25 cellular contexts compared by ENCODE assay signal in the genomic region with DNA sequence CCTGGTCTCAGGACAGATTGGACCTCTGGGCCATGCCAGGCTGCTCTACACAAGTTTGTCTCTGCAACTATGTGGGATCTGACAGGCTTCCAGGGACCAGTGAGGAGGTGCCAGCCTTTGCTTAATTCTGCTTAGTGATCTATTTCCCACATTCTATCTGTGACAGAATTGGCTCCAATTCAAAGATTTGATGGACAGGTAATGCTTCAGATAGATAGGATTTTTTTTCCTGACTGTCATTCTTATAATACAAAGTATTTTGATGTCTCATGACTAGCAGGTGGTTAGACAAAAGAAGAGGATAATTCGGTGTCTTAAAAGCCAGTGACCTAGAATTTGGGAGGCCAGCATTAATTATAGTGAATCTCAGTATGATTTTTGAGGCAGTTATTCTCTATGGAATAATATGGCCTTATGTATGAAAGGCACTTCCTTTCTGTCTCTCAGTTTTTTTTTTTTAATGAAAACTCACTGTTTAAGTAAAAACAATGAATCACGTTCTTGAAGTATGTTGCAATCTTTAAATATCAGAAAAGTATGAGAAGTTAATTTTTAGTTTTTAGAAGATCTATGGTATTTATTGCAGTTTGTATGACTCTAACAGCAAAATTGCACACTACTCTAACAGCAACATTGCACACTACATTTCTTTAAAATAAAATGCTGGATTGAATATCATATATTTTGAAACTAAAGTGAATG. TPM values are rescaled to one million over a fixed set of nuclear protein-coding genes. Genes with fewer than 3 reads are reported as not detected.
DNase-seq lines count a peak whose midpoint lies in the region; ATAC-seq and TF ChIP-seq lines count a peak whose summit lies in the region.
"Had no signal": no experiment of that assay in that cellular context is flagged by ENCODE, and none has a peak within 500 bp of the region (broad histone marks: within the 10 kb centered on the region; RNA-seq: fewer than 3 reads in every experiment).

No MANE protein-coding gene starts in this region.

- peak overlapping the region; percentile 81 for H3K27ac Mint-ChIP-seq in HFFc6
- peak overlapping the region; percentile 65 for H3K27ac Mint-ChIP-seq in chondrocyte (ENCODE audit: unreplicated experiment)
- H3K27ac Mint-ChIP-seq: activated CD8-positive, alpha-beta T cell treated with anti-CD3 and anti-CD28 coated beads, Interleukin-2, amount 10 ng/mL, durations not matched to agents 7 days and 5 days; activated naive CD4-positive, alpha-beta T cell treated with anti-CD3 and anti-CD28 coated beads, Interleukin-2, amount 50 U/mL, for 24 hours; activated T-helper 2 cell treated with anti-CD3 and anti-CD28 coated beads, Interferon-gamma antibody, Interleukin-2, Interleukin-4, amounts not matched to agents 10 μg/mL and 5 μg/mL and 100 μg/mL, durations not matched to agents 14 hours and 24 hours and 36 hours; stimulated activated memory B cell treated with anti-CD40 and anti-IgM and Interleukin-4, amounts not matched to agents 10 μg/mL and 1 μg/mL and 100 μg/mL, for 72 hours had no signal

- H3K4me1 Mint-ChIP-seq in HFFc6 (ENCODE audit: low read depth) (peaks cover 92% of the 10 kb centered on the region), chondrocyte (ENCODE audit: low read depth) (peaks cover 23% of the 10 kb centered on the region)
- H3K4me1 Mint-ChIP-seq: neural crest cell; stimulated activated memory B cell treated with anti-CD40 and anti-IgM and Interleukin-4, amounts not matched to agents 10 μg/mL and 1 μg/mL and 100 μg/mL, for 72 hours had no signal

- no peak overlapping the region for H3K4me2 ChIP-seq in neural cell (ENCODE audit: low read length)

- TF ChIP-seq RAD21 in neural cell (conservative IDR thresholded peaks at IDR 0.05) = no peak

- peak; percentile 91 for TF ChIP-seq EP300 in neural cell (conservative IDR thresholded peaks at IDR 0.05; ENCODE audit: poor library complexity, severe bottlenecking)

- no peak overlapping the region for H3K27ac ChIP-seq in neural cell (ENCODE audit: low read length)
- H3K27ac ChIP-seq in left lung = no peak overlapping the region
- H3K27ac ChIP-seq: ascending aorta, C4-2B, heart right ventricle, SK-N-MC had no signal

- intact Hi-C loops in left lung (cut with DNase I) = no loop called here

- no peaks in the 10 kb centered on the region for H3F3A ChIP-seq in neural cell (ENCODE audit: insufficient read depth, low read length, poor library complexity, severe bottlenecking)

- H3K36me3 Mint-ChIP-seq in HFFc6 (ENCODE audit: low read depth) (peaks cover 52% of the 10 kb centered on the region), chondrocyte (ENCODE audit: low read depth) (peaks cover 5% of the 10 kb centered on the region)

- H3K4me3 ChIP-seq in neural cell (ENCODE audit: low read length) = no peak overlapping the region
- H3K4me3 ChIP-seq in left lung = no peak overlapping the region
- H3K4me3 ChIP-seq: ascending aorta, heart right ventricle, lung, SK-N-MC had no signal

- peaks cover 4% of the 10 kb centered on the region for H3K9me3 ChIP-seq in neural cell (ENCODE audit: low read length)
- H3K9me3 ChIP-seq in left lung = no peaks in the 10 kb centered on the region
- H3K9me3 ChIP-seq: ascending aorta had no signal

- ATAC-seq in HG02610 (IDR thresholded peaks at IDR 0.05; ENCODE audit: unreplicated experiment) = no peak
- no peak for ATAC-seq in left lung
- ATAC-seq: activated CD8-positive, alpha-beta T cell treated with anti-CD3 and anti-CD28 coated beads, Interleukin-2, amount 10 ng/mL, durations not matched to agents 7 days and 5 days; heart right ventricle; right cardiac atrium had no signal

- H3K4me1 ChIP-seq in left lung = no peaks in the 10 kb centered on the region
- H3K4me1 ChIP-seq: ascending aorta, heart right ventricle had no signal

- peak overlapping the region; percentile 50 for H3K4me3 Mint-ChIP-seq in HFFc6
- H3K4me3 Mint-ChIP-seq in chondrocyte (ENCODE audit: unreplicated experiment) = no peak overlapping the region
- H3K4me3 Mint-ChIP-seq: activated CD8-positive, alpha-beta T cell treated with anti-CD3 and anti-CD28 coated beads, Interleukin-2, amount 10 ng/mL, durations not matched to agents 7 days and 5 days; activated naive CD4-positive, alpha-beta T cell treated with anti-CD3 and anti-CD28 coated beads, Interleukin-2, amount 50 U/mL, for 24 hours; neural crest cell; stimulated activated memory B cell treated with anti-CD40 and anti-IgM and Interleukin-4, amounts not matched to agents 10 μg/mL and 1 μg/mL and 100 μg/mL, for 72 hours had no signal

- no peaks in the 10 kb centered on the region for H3K27me3 ChIP-seq in neural cell (ENCODE audit: insufficient read depth, low read depth, low read length)
- H3K27me3 ChIP-seq in left lung = no peaks in the 10 kb centered on the region
- H3K27me3 ChIP-seq: ascending aorta had no signal

- no peaks in the 10 kb centered on the region for H3K79me2 ChIP-seq in neural cell (replicated peaks; ENCODE audit: insufficient read depth, low read length)

- DNase-seq in COR-L47 (lab: John Stamatoyannopoulos, UW) (peak; percentile 36), HFFc6 (no peak), chondrocyte (ENCODE audit: low spot score) (no peak), SK-N-DZ (ENCODE audit: low spot score) (no peak), left lung (no peak)
- no peak for DNase-seq in stimulated activated CD4-positive, alpha-beta T cell treated with anti-CD3 and anti-CD28 coated beads, Interleukin-12 subunit alpha, Interleukin-12 subunit beta, amount 100 ng/mL, for 4 hours
- DNase-seq: activated CD8-positive, alpha-beta T cell treated with anti-CD3 and anti-CD28 coated beads, Interleukin-2, amount 10 ng/mL, durations not matched to agents 7 days and 5 days; central memory CD4-positive, alpha-beta T cell; DMS79; heart right ventricle; NCI-H1105; NCI-H1930; NCI-H774; right cardiac atrium; stimulated activated CD4-positive, alpha-beta T cell treated with anti-CD3 and anti-CD28 coated beads, Interleukin-4, amount 100 ng/mL, for 4 hours had no signal

- no peak for TF ChIP-seq CTCF in HFFc6 (IDR thresholded peaks at IDR 0.05)
- no peak for TF ChIP-seq CTCF in chondrocyte (IDR thresholded peaks at IDR 0.05)
- TF ChIP-seq CTCF in neural cell (IDR thresholded peaks at IDR 0.05; ENCODE audit: poor library complexity, severe bottlenecking) = no peak
- TF ChIP-seq CTCF in left lung (IDR thresholded peaks at IDR 0.05) = no peak

- H3K36me3 ChIP-seq in neural cell (ENCODE audit: insufficient read depth, low read length) (no peaks in the 10 kb centered on the region), left lung (no peaks in the 10 kb centered on the region)
- H3K36me3 ChIP-seq: ascending aorta, heart right ventricle had no signal

- H3K9ac ChIP-seq in neural cell (ENCODE audit: low read length) = no peak overlapping the region

- H4K20me1 ChIP-seq in neural cell (ENCODE audit: insufficient read depth) = no peaks in the 10 kb centered on the region

- peaks cover 9% of the 10 kb centered on the region; the same call in 1 of the 2 replicates for H3K9me3 Mint-ChIP-seq in HFFc6
- peaks cover 10% of the 10 kb centered on the region for H3K9me3 Mint-ChIP-seq in chondrocyte (ENCODE audit: low read depth)
- H3K9me3 Mint-ChIP-seq: activated naive CD4-positive, alpha-beta T cell treated with anti-CD3 and anti-CD28 coated beads, Interleukin-2, amount 50 U/mL, for 24 hours; activated T-helper 2 cell treated with anti-CD3 and anti-CD28 coated beads, Interferon-gamma antibody, Interleukin-2, Interleukin-4, amounts not matched to agents 10 μg/mL and 5 μg/mL and 100 μg/mL, durations not matched to agents 14 hours and 24 hours and 36 hours; neural crest cell; stimulated activated memory B cell treated with anti-CD40 and anti-IgM and Interleukin-4, amounts not matched to agents 10 μg/mL and 1 μg/mL and 100 μg/mL, for 72 hours had no signal

- no peaks in the 10 kb centered on the region for H3K9me2 ChIP-seq in neural cell (ENCODE audit: insufficient read depth, low read length)

- no peak overlapping the region for H2AFZ ChIP-seq in neural cell (ENCODE audit: low read depth, low read length)

- H3K27me3 Mint-ChIP-seq in HFFc6 (ENCODE audit: insufficient read depth) = no peaks in the 10 kb centered on the region; the same call in none of the 2 replicates
- peaks cover 1% of the 10 kb centered on the region for H3K27me3 Mint-ChIP-seq in chondrocyte (ENCODE audit: low read depth)

TF ChIP-seq in neural cell, 6 proteins besides CTCF, POLR2A, EP300 and RAD21 (continues in another document):
- TF ChIP-seq REST (IDR thresholded peaks at IDR 0.05; ENCODE audit: borderline replicate concordance) (peak; percentile 38), POLR2AphosphoS5 (IDR thresholded peaks at IDR 0.05) (peak; percentile 60), SMC3 (conservative IDR thresholded peaks at IDR 0.05; ENCODE audit: poor library complexity) (no peak), MXI1 (conservative IDR thresholded peaks at IDR 0.05; ENCODE audit: poor library complexity, severe bottlenecking) (no peak)

RNA-seq across cellular contexts. Expression of gene TMEM200A, which starts 43.7 kb away (rescaled TPM):
- total RNA-seq in HFFc6 (2021; fragmentation: NEBNext Ultra II Directional; extraction: Animal tissue kit (Norgen Biotek cat#: 25700)) = 100 to 1,000 TPM in 4 of 6 experiments, 10 to 100 TPM in 2; 78.0 to 131 (median 114) TPM
- 6.8 to 12.4 TPM (median 7.1 TPM) in 3 replicates for total RNA-seq in chondrocyte
- polyA plus RNA-seq in neural cell = 30.7 and 31.3 TPM in 2 replicates
- polyA minus RNA-seq in neural cell = 51.6 and 61.9 TPM in 2 replicates
- polyA plus RNA-seq in SK-N-DZ (2014; cell fraction: cytosol; rRNA removed) = 0.07 TPM in 1 of 2 replicates, not detected in the other
- polyA plus RNA-seq in SK-N-DZ (2014; cell fraction: nucleus; rRNA removed) = not detected in 2 replicates
- 10 to 100 TPM in 1 of 2 donors, 1 to 10 TPM in 1; 7.6 to 12.6 TPM for total RNA-seq in left lung
